ENCODE assay signal across 8 cellular contexts in genomic region chr9:137745541-137745991, GRCh38.
A peak's percentile ranks its signal among the peaks of the same experiment; 100 is the strongest.
DNase-seq lines count a peak whose midpoint lies in the region; ATAC-seq and TF ChIP-seq lines count a peak whose summit lies in the region.

No MANE protein-coding gene starts in this region.

- no peaks in the 10 kb centered on the region for H3K9me3 ChIP-seq in GM23248 (ENCODE audit: low read depth)
- H3K9me3 ChIP-seq in Loucy (ENCODE audit: insufficient read depth, low read depth, low read length): no peaks in the 10 kb centered on the region

- H3K36me3 ChIP-seq in GM23248 (ENCODE audit: low read depth): no peaks in the 10 kb centered on the region; the same call in none of the 2 replicates
- peaks cover 50% of the 10 kb centered on the region; the same call in 1 of the 2 replicates for H3K36me3 ChIP-seq in Loucy (ENCODE audit: insufficient read depth, low read length)

- no peak for ATAC-seq in HG03039 (IDR thresholded peaks at IDR 0.05; ENCODE audit: unreplicated experiment)

- 89 to 97% methylated on average over 10 of the region's 10 CpGs for whole genome bisulfite sequencing in GM23248 (ENCODE audit: low coverage in 1 of 2, low lambda C conversion rate in 2 of 2, missing lambda C conversion rate in 2 of 2), 2 experiments

- no peaks in the 10 kb centered on the region for H3K27me3 ChIP-seq in GM23248 (replicated peaks; ENCODE audit: insufficient read depth)
- H3K27me3 ChIP-seq in Loucy (ENCODE audit: insufficient read depth, low read length, poor library complexity, severe bottlenecking): no peaks in the 10 kb centered on the region

- in situ Hi-C loops in GM23248 (cut with MboI): no loop called here
- in situ Hi-C loops in astrocyte of the spinal cord (cut with HindIII; ENCODE audit: low sequenced_read_pairs): no loop called here

- no peak overlapping the region for H3K9ac ChIP-seq in GM23248
- H3K9ac ChIP-seq in Loucy (ENCODE audit: low read depth, low read length, poor library complexity, severe bottlenecking): no peak overlapping the region

- H3K4me3 ChIP-seq in GM23248 (no peak overlapping the region), Loucy (ENCODE audit: low read length, poor library complexity, severe bottlenecking) (no peak overlapping the region), astrocyte of the spinal cord (ENCODE audit: low read depth, low read length) (no peak overlapping the region)

- H3K79me2 ChIP-seq in GM23248 (ENCODE audit: insufficient read depth): peaks cover 16% of the 10 kb centered on the region; the same call in 1 of the 2 replicates
- no peaks in the 10 kb centered on the region for H3K79me2 ChIP-seq in Loucy (ENCODE audit: insufficient read depth, low read length)

- DNase-seq in DMS79 treated with DMSO at 0.1 percent for 48 hours (lab: John Stamatoyannopoulos, UW): peak; percentile 24
- DNase-seq in DMS79 (lab: John Stamatoyannopoulos, UW): no peak
- DNase-seq in GM23248: peak; percentile 20
- peak; percentile 62 for DNase-seq in astrocyte of the spinal cord (ENCODE audit: low read depth, low spot score)
- peak; percentile 26 for DNase-seq in pons (ENCODE audit: low spot score)
- DNase-seq in 8988T: no peak

- no peaks in the 10 kb centered on the region for H3F3A ChIP-seq in GM23248 (ENCODE audit: insufficient read depth)
- H3F3A ChIP-seq in Loucy (ENCODE audit: low read depth): no peaks in the 10 kb centered on the region

- no peak overlapping the region for H3K27ac ChIP-seq in GM23248

- H4K20me1 ChIP-seq in GM23248 (ENCODE audit: insufficient read depth): no peaks in the 10 kb centered on the region
- H4K20me1 ChIP-seq in Loucy (ENCODE audit: insufficient read depth, low read length, poor library complexity, severe bottlenecking): peaks cover 2% of the 10 kb centered on the region

- H2AFZ ChIP-seq in GM23248 (no peak overlapping the region), Loucy (ENCODE audit: low read length) (no peak overlapping the region)

- H3K4me2 ChIP-seq in GM23248 (ENCODE audit: unreplicated experiment) (no peak overlapping the region), Loucy (ENCODE audit: low read depth, low read length, poor library complexity, severe bottlenecking) (peak overlapping the region; percentile 10)

- H3K4me1 ChIP-seq in GM23248 (ENCODE audit: insufficient read depth) (no peaks in the 10 kb centered on the region), Loucy (ENCODE audit: insufficient read depth, low read length, poor library complexity, severe bottlenecking) (peaks cover 7% of the 10 kb centered on the region)

- H3K9me2 ChIP-seq in GM23248 (ENCODE audit: insufficient read depth) (no peaks in the 10 kb centered on the region), Loucy (replicated peaks; ENCODE audit: low read depth, low read length) (no peaks in the 10 kb centered on the region)

- TF ChIP-seq CTCF in Loucy (conservative IDR thresholded peaks at IDR 0.05; ENCODE audit: low read length) (no peak), astrocyte of the spinal cord (IDR thresholded peaks at IDR 0.05; ENCODE audit: low read depth, low read length) (no peak)

Comparison
In these comparisons a context has a peak if more than half of its experiments do, and no peak if none do; other contexts are left out.
1. DNase-seq: peak in DMS79 treated with DMSO at 0.1 percent for 48 hours (single experiment), GM23248 (single experiment), astrocyte of the spinal cord (single experiment) and pons (single experiment); none in DMS79 (single experiment) and 8988T (single experiment).